10 cellular contexts compared by ENCODE assay signal in the genomic region with DNA sequence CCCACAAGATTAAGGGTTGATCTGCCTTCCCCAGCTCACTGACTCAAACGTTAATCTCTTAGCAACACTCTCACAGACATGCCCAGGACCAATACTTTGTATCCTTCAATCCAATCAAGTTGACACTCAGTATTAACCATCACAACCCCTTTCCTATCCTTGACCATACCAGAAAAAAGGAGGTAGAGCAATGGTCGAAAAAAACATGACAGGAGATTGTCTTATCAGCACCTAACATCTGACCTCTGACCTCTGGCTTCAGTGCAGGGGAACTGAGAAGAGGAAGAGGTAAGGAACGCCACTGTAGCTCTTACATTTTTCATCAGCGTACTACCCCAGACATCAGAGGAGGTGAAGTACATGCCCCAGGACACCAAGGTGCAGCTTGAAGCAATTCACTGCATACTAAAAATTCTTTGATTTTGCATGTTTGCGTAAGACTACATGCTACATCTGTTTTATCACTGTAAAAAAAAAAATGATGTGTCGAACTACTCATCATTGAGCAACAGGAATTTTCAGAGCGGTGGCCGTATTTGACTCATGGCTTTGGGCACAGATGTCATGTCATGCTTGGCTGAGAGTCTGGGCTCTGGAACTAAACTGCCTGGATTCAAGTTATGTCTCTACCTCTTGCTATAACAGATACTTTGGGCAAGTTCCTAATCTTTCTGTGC.
DNase-seq lines count a peak whose midpoint lies in the region; ATAC-seq and TF ChIP-seq lines count a peak whose summit lies in the region.
"Had no signal": no experiment of that assay in that cellular context is flagged by ENCODE, and none has a peak within 500 bp of the region (broad histone marks: within the 10 kb centered on the region; RNA-seq: fewer than 3 reads in every experiment).

No MANE protein-coding gene starts in this region.

- H3K4me3 ChIP-seq in thymus (ENCODE audit: low read length) (no peak overlapping the region), SJCRH30 (no peak overlapping the region)
- H3K4me3 ChIP-seq: body of pancreas had no signal

- DNase-seq in activated naive CD4-positive, alpha-beta T cell treated with anti-CD3 and anti-CD28 coated beads, Interleukin-2, amount 10 ng/mL, durations not matched to agents 7 days and 5 days = no peak
- no peak for DNase-seq in activated naive CD4-positive, alpha-beta T cell treated with anti-CD3 and anti-CD28 coated beads, Interleukin-2, amount 50 U/mL, for 72 hours (ENCODE audit: low spot score in 2 of 2)
- DNase-seq in NOMO-1 treated with dmso at 0.1 percent for 144 hours (lab: John Stamatoyannopoulos, UW; ENCODE audit: unreplicated experiment) (peak; percentile 74), endothelial cell (ENCODE audit: low spot score) (no peak), GM20000 (ENCODE audit: low spot score) (no peak), SJCRH30 (no peak)
- DNase-seq: DMS53 had no signal

- 79% methylated on average over 8 of the region's 8 CpGs for WGBS in thymus

- H3K27me3 Mint-ChIP-seq in activated naive CD4-positive, alpha-beta T cell treated with anti-CD3 and anti-CD28 coated beads, Interleukin-2, amount 10 ng/mL, durations not matched to agents 7 days and 5 days = no peaks in the 10 kb centered on the region
- H3K27me3 Mint-ChIP-seq in endothelial cell (ENCODE audit: unreplicated experiment) = peaks cover 10% of the 10 kb centered on the region

- no peak for ATAC-seq in activated naive CD4-positive, alpha-beta T cell treated with anti-CD3 and anti-CD28 coated beads, Interleukin-2, amount 50 U/mL, for 72 hours
- no peak for ATAC-seq in HG02852 (IDR thresholded peaks at IDR 0.05; ENCODE audit: unreplicated experiment)

- H3K27ac Mint-ChIP-seq in activated naive CD4-positive, alpha-beta T cell treated with anti-CD3 and anti-CD28 coated beads, Interleukin-2, amount 10 ng/mL, durations not matched to agents 7 days and 5 days = peak overlapping the region; percentile 95
- peak overlapping the region in 1 of 2 donors; percentile 76 for H3K27ac Mint-ChIP-seq in activated naive CD4-positive, alpha-beta T cell treated with anti-CD3 and anti-CD28 coated beads, Interleukin-2, amount 50 U/mL, for 72 hours
- peak overlapping the region; percentile 84 for H3K27ac Mint-ChIP-seq in endothelial cell (ENCODE audit: unreplicated experiment)

- no peaks in the 10 kb centered on the region for H3K36me3 ChIP-seq in thymus (ENCODE audit: control insufficient read depth, insufficient read depth)
- no peaks in the 10 kb centered on the region for H3K36me3 ChIP-seq in SJCRH30

- no peak overlapping the region for H3K4me3 Mint-ChIP-seq in activated naive CD4-positive, alpha-beta T cell treated with anti-CD3 and anti-CD28 coated beads, Interleukin-2, amount 10 ng/mL, durations not matched to agents 7 days and 5 days
- no peak overlapping the region for H3K4me3 Mint-ChIP-seq in endothelial cell (ENCODE audit: unreplicated experiment)

- TF ChIP-seq CTCF in endothelial cell (IDR thresholded peaks at IDR 0.05; ENCODE audit: unreplicated experiment) (no peak), GM20000 (IDR thresholded peaks at IDR 0.05; ENCODE audit: extremely low read depth, missing control alignments) (no peak)

- no peaks in the 10 kb centered on the region for H3K4me1 ChIP-seq in thymus (ENCODE audit: control insufficient read depth, insufficient read depth, low read length)
- H3K4me1 ChIP-seq in SJCRH30 = no peaks in the 10 kb centered on the region

- H3K36me3 Mint-ChIP-seq in activated naive CD4-positive, alpha-beta T cell treated with anti-CD3 and anti-CD28 coated beads, Interleukin-2, amount 10 ng/mL, durations not matched to agents 7 days and 5 days = peaks cover 62% of the 10 kb centered on the region
- peaks cover 16 to 39% of the 10 kb centered on the region in 2 donors for H3K36me3 Mint-ChIP-seq in activated naive CD4-positive, alpha-beta T cell treated with anti-CD3 and anti-CD28 coated beads, Interleukin-2, amount 50 U/mL, for 72 hours
- no peaks in the 10 kb centered on the region for H3K36me3 Mint-ChIP-seq in endothelial cell (ENCODE audit: low read depth, unreplicated experiment)

- CTCF ChIA-PET in activated naive CD4-positive, alpha-beta T cell treated with anti-CD3 and anti-CD28 coated beads, Interleukin-2, amount 10 ng/mL, durations not matched to agents 7 days and 5 days (lab: Charles Lee) = interaction anchor here (0.8 to 1.8 kb wide), 4 partner anchors 10 to 302 kb away, joined by 3 to 5 read pairs (median 4); no protein-coding TSS in a partner anchor

- no peaks in the 10 kb centered on the region for H3K27me3 ChIP-seq in thymus (ENCODE audit: control insufficient read depth, insufficient read depth)
- H3K27me3 ChIP-seq in SJCRH30 = no peaks in the 10 kb centered on the region
- H3K27me3 ChIP-seq: body of pancreas had no signal

- H3K27ac ChIP-seq in thymus (ENCODE audit: low read depth) (peak overlapping the region; percentile 8), SJCRH30 (no peak overlapping the region)

- H3K9me3 ChIP-seq in thymus (ENCODE audit: control insufficient read depth) (no peaks in the 10 kb centered on the region), SJCRH30 (replicated peaks) (no peaks in the 10 kb centered on the region; the same call in 1 of the 2 replicates)
- H3K9me3 ChIP-seq: body of pancreas had no signal

- H3K9me3 Mint-ChIP-seq in activated naive CD4-positive, alpha-beta T cell treated with anti-CD3 and anti-CD28 coated beads, Interleukin-2, amount 10 ng/mL, durations not matched to agents 7 days and 5 days = peaks cover 37% of the 10 kb centered on the region
- H3K9me3 Mint-ChIP-seq in activated naive CD4-positive, alpha-beta T cell treated with anti-CD3 and anti-CD28 coated beads, Interleukin-2, amount 50 U/mL, for 72 hours = peaks cover 4 to 15% of the 10 kb centered on the region in 2 donors
- no peaks in the 10 kb centered on the region for H3K9me3 Mint-ChIP-seq in endothelial cell (ENCODE audit: unreplicated experiment)

- H3K4me1 Mint-ChIP-seq in activated naive CD4-positive, alpha-beta T cell treated with anti-CD3 and anti-CD28 coated beads, Interleukin-2, amount 10 ng/mL, durations not matched to agents 7 days and 5 days = peaks cover 8% of the 10 kb centered on the region
- H3K4me1 Mint-ChIP-seq in endothelial cell (ENCODE audit: unreplicated experiment) = peaks cover 49% of the 10 kb centered on the region
